In genomic region chr12:75951399-75952228, GRCh38 we compare ENCODE assay signal across 17 cellular contexts.
DNase-seq lines count a peak whose midpoint lies in the region; ATAC-seq and TF ChIP-seq lines count a peak whose summit lies in the region.
"Had no signal": no experiment of that assay in that cellular context is flagged by ENCODE, and none has a peak within 500 bp of the region (broad histone marks: within the 10 kb centered on the region; RNA-seq: fewer than 3 reads in every experiment).

No MANE protein-coding gene starts in this region.

- peak; percentile 98 for ATAC-seq in left colon
- ATAC-seq in GM21825 (IDR thresholded peaks at IDR 0.05; ENCODE audit: unreplicated experiment), result no peak
- ATAC-seq in GM19351 (IDR thresholded peaks at IDR 0.05; ENCODE audit: unreplicated experiment), result no peak
- ATAC-seq: left lung had no signal

- TSS peak; percentile 53 for BruUV-seq in Caco-2 (replicated peaks; lab: Mats Ljungman, UMichigan)

- TF ChIP-seq CTCF in Caco-2 (IDR thresholded peaks at IDR 0.05; ENCODE audit: insufficient read depth in 1 of 2, low read depth in 1 of 2, low read length in 1 of 2, severe bottlenecking in 1 of 2, unreplicated experiment in 1 of 2) (no peak), adrenal gland (IDR thresholded peaks at IDR 0.05) (no peak)

- peak overlapping the region; percentile 55 for H3K27ac Mint-ChIP-seq in Caco-2 (ENCODE audit: unreplicated experiment)
- H3K27ac Mint-ChIP-seq: CD4-positive, CD25-positive, alpha-beta regulatory T cell had no signal

- intact Hi-C loops in Caco-2 (cut with micrococcal nuclease; ENCODE audit: unreplicated experiment) (no loop called here), adrenal gland (cut with DNase I) (no loop called here), left colon (cut with DNase I, micrococcal nuclease) (no loop called here)

- POLR2A ChIA-PET in Caco-2 (lab: Charles Lee), result no interaction called here

- 19 to 28% (median 24%) methylated on average over 2 of the region's 2 CpGs for WGBS in adrenal gland, 4 donors

- H3K27ac ChIP-seq in HUES48 (ENCODE audit: low read depth, low read length) (peak overlapping the region; percentile 25), adrenal gland (peak overlapping the region in 3 of 5 donors; percentile 14 to 53 (median 48))
- H3K27ac ChIP-seq: left lung had no signal

- H3K36me3 ChIP-seq in Caco-2 (ENCODE audit: control insufficient read depth, insufficient read depth, low read length), result no peaks in the 10 kb centered on the region
- H3K36me3 ChIP-seq in HUES48 (ENCODE audit: control insufficient read depth, insufficient read depth, low read length), result no peaks in the 10 kb centered on the region
- no peaks in the 10 kb centered on the region for H3K36me3 ChIP-seq in adrenal gland (replicated peaks in 1 of 2)
- H3K36me3 ChIP-seq: HAP-1, left lung had no signal

- H3K4me3 ChIP-seq in Caco-2 (ENCODE audit: low read depth, low read length) (no peak overlapping the region), HUES48 (ENCODE audit: low read depth, low read length) (no peak overlapping the region), adrenal gland (no peak overlapping the region)
- H3K4me3 ChIP-seq: HAP-1, left lung had no signal

- H3K9me3 Mint-ChIP-seq in Caco-2 (ENCODE audit: unreplicated experiment), result no peaks in the 10 kb centered on the region
- H3K9me3 Mint-ChIP-seq: CD4-positive, CD25-positive, alpha-beta regulatory T cell; neural crest cell had no signal

- DNase-seq in Caco-2 (no peak), adrenal gland (peak in 2 of 7 donors; percentile 32 to 42), left colon (no peak), COR-L47 (lab: John Stamatoyannopoulos, UW) (no peak)
- DNase-seq in stimulated activated CD4-positive, alpha-beta T cell treated with anti-CD3 and anti-CD28 coated beads, Interleukin-4, amount 100 ng/mL, for 4 hours, result no peak
- DNase-seq: activated CD8-positive, alpha-beta memory T cell treated with anti-CD3 and anti-CD28 coated beads for 24 hours; CD4-positive, CD25-positive, alpha-beta regulatory T cell; head of caudate nucleus; left lung; NCI-H1436; NCI-H510A treated with DMSO at 0.1 percent for 48 hours; substantia nigra had no signal

- CTCF ChIA-PET in Caco-2 (lab: Charles Lee), result no interaction called here

- H3K4me1 Mint-ChIP-seq in Caco-2 (ENCODE audit: low read depth, unreplicated experiment), result peaks cover 28% of the 10 kb centered on the region

- H3K27me3 Mint-ChIP-seq in Caco-2 (ENCODE audit: insufficient read depth, unreplicated experiment), result no peaks in the 10 kb centered on the region
- H3K27me3 Mint-ChIP-seq: CD4-positive, CD25-positive, alpha-beta regulatory T cell had no signal

- H3K4me3 Mint-ChIP-seq in Caco-2 (ENCODE audit: unreplicated experiment), result no peak overlapping the region
- H3K4me3 Mint-ChIP-seq: CD4-positive, CD25-positive, alpha-beta regulatory T cell; neural crest cell had no signal

- peaks cover 70% of the 10 kb centered on the region for H3K4me1 ChIP-seq in Caco-2
- peaks cover 40% of the 10 kb centered on the region for H3K4me1 ChIP-seq in HUES48 (ENCODE audit: control insufficient read depth, insufficient read depth, low read length)
- H3K4me1 ChIP-seq in adrenal gland (replicated peaks in 1 of 2), result peaks cover 10 to 27% of the 10 kb centered on the region in 2 donors

- H3K9me3 ChIP-seq in Caco-2, result no peaks in the 10 kb centered on the region
- no peaks in the 10 kb centered on the region for H3K9me3 ChIP-seq in HUES48 (ENCODE audit: control insufficient read depth, insufficient read depth, low read length)
- H3K9me3 ChIP-seq in adrenal gland (replicated peaks in 1 of 3), result no peaks in the 10 kb centered on the region
- H3K9me3 ChIP-seq: HAP-1, left lung had no signal

- H3K36me3 Mint-ChIP-seq in Caco-2 (ENCODE audit: insufficient read depth, unreplicated experiment), result no peaks in the 10 kb centered on the region
- H3K36me3 Mint-ChIP-seq: CD4-positive, CD25-positive, alpha-beta regulatory T cell had no signal

- no peak for TF ChIP-seq POLR2A in adrenal gland (IDR thresholded peaks at IDR 0.05)

- H3K27me3 ChIP-seq in Caco-2 (replicated peaks; ENCODE audit: control insufficient read depth, insufficient read depth, low read length), result no peaks in the 10 kb centered on the region
- no peaks in the 10 kb centered on the region for H3K27me3 ChIP-seq in HUES48 (ENCODE audit: control insufficient read depth, insufficient read depth, low read length)
- no peaks in the 10 kb centered on the region for H3K27me3 ChIP-seq in adrenal gland
- H3K27me3 ChIP-seq: left lung had no signal

- H3K9ac ChIP-seq in HUES48 (ENCODE audit: low read depth, low read length), result no peak overlapping the region
